ENCODE assay signal across 8 cellular contexts in the genomic region with DNA sequence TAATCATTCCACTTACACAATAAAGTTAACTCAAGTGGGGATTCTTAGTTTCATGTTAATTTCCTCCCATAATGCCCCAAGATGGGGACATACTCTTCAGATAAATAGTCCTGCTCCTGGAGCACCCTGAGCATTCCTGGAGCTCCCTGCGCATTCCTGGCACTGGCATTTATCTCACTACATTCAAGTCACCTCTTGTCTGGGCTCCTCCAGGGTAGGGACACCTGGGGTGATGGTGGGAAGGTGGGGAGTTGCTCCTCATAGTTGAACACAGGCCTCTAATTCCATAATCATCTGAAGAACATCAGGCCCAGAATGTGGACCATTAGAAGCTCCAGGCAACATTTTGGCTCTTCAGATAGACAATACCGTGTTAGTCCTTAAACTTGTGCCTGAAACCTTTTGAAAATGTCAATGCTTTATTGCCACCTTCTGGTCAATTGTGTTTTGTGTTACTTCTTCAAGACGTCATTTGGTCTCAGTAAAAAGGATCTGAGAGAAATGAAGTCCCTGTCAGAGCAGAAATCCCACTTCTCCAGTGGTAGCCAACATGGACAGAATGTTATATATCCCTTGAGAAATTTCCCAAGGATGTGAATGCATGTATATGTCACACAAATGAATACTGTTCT. TPM values are rescaled to one million over a fixed set of nuclear protein-coding genes. Genes with fewer than 3 reads are reported as not detected.
DNase-seq lines count a peak whose midpoint lies in the region; TF ChIP-seq lines count a peak whose summit lies in the region.

No MANE protein-coding gene starts in this region.

- H3K27ac Mint-ChIP-seq in activated CD4-positive, alpha-beta T cell treated with anti-CD3 and anti-CD28 coated beads, Interleukin-2, amount 10 ng/mL, durations not matched to agents 7 days and 5 days = no peak overlapping the region

- no peak for TF ChIP-seq POLR2A in testis (IDR thresholded peaks at IDR 0.05)

- WGBS in testis, 2 donors = 41 to 45% methylated on average over 3 of the region's 3 CpGs

- H3K36me3 Mint-ChIP-seq in activated CD4-positive, alpha-beta T cell treated with anti-CD3 and anti-CD28 coated beads, Interleukin-2, amount 10 ng/mL, durations not matched to agents 7 days and 5 days (ENCODE audit: low read depth) = no peaks in the 10 kb centered on the region

- peaks cover 13% of the 10 kb centered on the region for H3K4me1 Mint-ChIP-seq in activated CD4-positive, alpha-beta T cell treated with anti-CD3 and anti-CD28 coated beads, Interleukin-2, amount 10 ng/mL, durations not matched to agents 7 days and 5 days

- no peak overlapping the region for H3K4me3 ChIP-seq in testis

- no peaks in the 10 kb centered on the region for H3K9me3 ChIP-seq in testis

- H3K4me3 Mint-ChIP-seq in activated CD4-positive, alpha-beta T cell treated with anti-CD3 and anti-CD28 coated beads, Interleukin-2, amount 10 ng/mL, durations not matched to agents 7 days and 5 days = no peak overlapping the region

- in situ Hi-C loops in GM13976 (cut with MboI; ENCODE audit: low sequenced_read_pairs, unreplicated experiment) = loop anchor here (10.0 kb wide), 1 partner anchor 141 kb away; no protein-coding TSS in a partner anchor

- POLR2A ChIA-PET in activated CD4-positive, alpha-beta T cell treated with anti-CD3 and anti-CD28 coated beads, Interleukin-2, amount 10 ng/mL, durations not matched to agents 7 days and 5 days (lab: Charles Lee) = no interaction called here

- DNase-seq in AG08395 (ENCODE audit: low spot score) (peak; percentile 27), GM13976 (ENCODE audit: low spot score) (no peak), RPMI7951 (ENCODE audit: low read depth) (peak; percentile 62), glomerular endothelial cell (ENCODE audit: extremely low read depth, low read depth, low spot score) (peak; percentile 39), testis (no peak), NCI-H1092 (lab: John Stamatoyannopoulos, UW) (no peak)
- no peak for DNase-seq in activated CD4-positive, alpha-beta T cell treated with anti-CD3 and anti-CD28 coated beads, Interleukin-2, amount 10 ng/mL, durations not matched to agents 7 days and 5 days
- DNase-seq in activated CD4-positive, alpha-beta T cell treated with anti-CD3 and anti-CD28 coated beads for 48 hours = no peak

- no peaks in the 10 kb centered on the region for H3K27me3 ChIP-seq in testis

- no peaks in the 10 kb centered on the region for H3K36me3 ChIP-seq in testis (ENCODE audit: low read depth, missing control alignments)

- intact Hi-C loops in testis (cut with DNase I; ENCODE audit: low total_unique reads) = no loop called here

- no peaks in the 10 kb centered on the region for H3K4me1 ChIP-seq in testis

- peaks cover 11% of the 10 kb centered on the region for H3K27me3 Mint-ChIP-seq in activated CD4-positive, alpha-beta T cell treated with anti-CD3 and anti-CD28 coated beads, Interleukin-2, amount 10 ng/mL, durations not matched to agents 7 days and 5 days

- CTCF ChIA-PET in activated CD4-positive, alpha-beta T cell treated with anti-CD3 and anti-CD28 coated beads, Interleukin-2, amount 10 ng/mL, durations not matched to agents 7 days and 5 days (lab: Charles Lee) = interaction anchor here (0.6 to 1.7 kb wide), 4 partner anchors 11 to 313 kb away, joined by 3 to 7 read pairs (median 4); a partner anchor contains a TSS

- H3K9me3 Mint-ChIP-seq in activated CD4-positive, alpha-beta T cell treated with anti-CD3 and anti-CD28 coated beads, Interleukin-2, amount 10 ng/mL, durations not matched to agents 7 days and 5 days = no peaks in the 10 kb centered on the region

- TF ChIP-seq CTCF in GM13976 (IDR thresholded peaks at IDR 0.05; ENCODE audit: borderline replicate concordance, control extremely low read depth, extremely low read depth, insufficient read depth, missing control alignments) (peak; percentile 10), testis (IDR thresholded peaks at IDR 0.05) (peak in 2 of 3 experiments; percentile 15 to 20)

- H3K27ac ChIP-seq in testis = no peak overlapping the region

RNA-seq across cellular contexts. Expression of a gene that starts 14.2 kb away (rescaled TPM):
- 26.9 and 28.6 TPM in 2 replicates for total RNA-seq in RPMI7951 (2014; rRNA removed; shearing (Covaris generic))
- 16.4 and 17.4 TPM in 2 replicates for total RNA-seq in glomerular endothelial cell
- 10 to 100 TPM; 50.4 to 58.0 TPM for total RNA-seq in testis
- polyA plus RNA-seq in testis (ENCODE audit: insufficient read depth, low read depth, low replicate concordance) = 22.8 TPM
- total RNA-seq in activated CD4-positive, alpha-beta T cell treated with anti-CD3 and anti-CD28 coated beads, Interleukin-2, amount 10 ng/mL, durations not matched to agents 7 days and 5 days = 10 to 100 TPM; 27.6 to 28.9 TPM

Comparison
In these comparisons a context has a peak if more than half of its experiments do, and no peak if none do; other contexts are left out.
1. DNase-seq: peak in AG08395 (single experiment), RPMI7951 (single experiment) and glomerular endothelial cell (single experiment); none in GM13976 (single experiment), testis (single experiment), activated CD4-positive, alpha-beta T cell treated with anti-CD3 and anti-CD28 coated beads, Interleukin-2, amount 10 ng/mL, durations not matched to agents 7 days and 5 days (single experiment), NCI-H1092 (single experiment) and activated CD4-positive, alpha-beta T cell treated with anti-CD3 and anti-CD28 coated beads for 48 hours (single experiment).